8 cellular contexts compared by ENCODE assay signal in genomic region chr4:130653842-130654241, GRCh38.
"Had no signal": no experiment of that assay in that cellular context is flagged by ENCODE, and none has a peak within 500 bp of the region (broad histone marks: within the 10 kb centered on the region; RNA-seq: fewer than 3 reads in every experiment).

No MANE protein-coding gene starts in this region.

- H2AFZ ChIP-seq: GM23338 had no signal

- FAIRE-seq: H1, H54, HTR-8/SVneo had no signal

- ATAC-seq: GM23338 had no signal

- H3K4me3 ChIP-seq: GM23338 had no signal

- DNase-seq: H9, HCEC 1CT, Kasumi-1, KBM-7 had no signal

- H3K4me2 ChIP-seq: GM23338 had no signal
